1 cellular context compared by ENCODE assay signal in the genomic region with DNA sequence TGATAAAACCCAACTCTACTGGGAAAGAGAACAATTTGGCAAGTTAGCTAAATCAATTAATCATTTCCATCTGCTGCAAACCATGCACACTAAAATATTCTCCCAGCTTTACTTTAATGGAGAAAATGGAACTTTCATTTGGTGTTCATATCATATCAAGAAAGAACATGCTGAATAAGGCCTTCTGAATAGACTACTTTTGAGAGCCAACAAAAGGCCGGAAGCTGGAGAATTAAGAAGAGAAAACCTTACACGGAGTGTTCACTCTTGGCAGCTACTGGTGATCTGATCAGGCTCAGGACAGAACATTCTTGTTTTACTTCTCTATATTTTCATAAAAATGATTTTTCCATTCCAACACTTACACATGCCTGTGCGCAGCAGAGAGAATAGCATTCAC.
TF ChIP-seq lines count a peak whose summit lies in the region.

No MANE protein-coding gene starts in this region.

TF ChIP-seq in SK-N-SH, 30 proteins besides CTCF, POLR2A, EP300 and RAD21 (continued from another document):
- TF ChIP-seq, protein P1, sequence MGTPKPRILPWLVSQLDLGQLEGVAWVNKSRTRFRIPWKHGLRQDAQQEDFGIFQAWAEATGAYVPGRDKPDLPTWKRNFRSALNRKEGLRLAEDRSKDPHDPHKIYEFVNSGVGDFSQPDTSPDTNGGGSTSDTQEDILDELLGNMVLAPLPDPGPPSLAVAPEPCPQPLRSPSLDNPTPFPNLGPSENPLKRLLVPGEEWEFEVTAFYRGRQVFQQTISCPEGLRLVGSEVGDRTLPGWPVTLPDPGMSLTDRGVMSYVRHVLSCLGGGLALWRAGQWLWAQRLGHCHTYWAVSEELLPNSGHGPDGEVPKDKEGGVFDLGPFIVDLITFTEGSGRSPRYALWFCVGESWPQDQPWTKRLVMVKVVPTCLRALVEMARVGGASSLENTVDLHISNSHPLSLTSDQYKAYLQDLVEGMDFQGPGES (IDR thresholded peaks at IDR 0.05; ENCODE audit: low read depth, low read length), result no peak
- TF ChIP-seq TEAD4 (IDR thresholded peaks at IDR 0.05; ENCODE audit: borderline replicate concordance, insufficient read depth), result no peak
- TF ChIP-seq PBX3 (IDR thresholded peaks at IDR 0.05), result no peak
- no peak for TF ChIP-seq EZH2phosphoT487 (IDR thresholded peaks at IDR 0.05; ENCODE audit: borderline replicate concordance, low read depth)
- TF ChIP-seq MAX (IDR thresholded peaks at IDR 0.05; ENCODE audit: low read depth), result no peak
- no peak for TF ChIP-seq SIN3A (IDR thresholded peaks at IDR 0.05; ENCODE audit: borderline replicate concordance, low read depth, low read length)
- no peak for TF ChIP-seq RFX5 (IDR thresholded peaks at IDR 0.05; ENCODE audit: low read length)
- no peak for TF ChIP-seq TCF12 (IDR thresholded peaks at IDR 0.05)
- no peak for TF ChIP-seq USF2 (IDR thresholded peaks at IDR 0.05; ENCODE audit: borderline replicate concordance, low read depth, low read length)
- TF ChIP-seq, protein P2, sequence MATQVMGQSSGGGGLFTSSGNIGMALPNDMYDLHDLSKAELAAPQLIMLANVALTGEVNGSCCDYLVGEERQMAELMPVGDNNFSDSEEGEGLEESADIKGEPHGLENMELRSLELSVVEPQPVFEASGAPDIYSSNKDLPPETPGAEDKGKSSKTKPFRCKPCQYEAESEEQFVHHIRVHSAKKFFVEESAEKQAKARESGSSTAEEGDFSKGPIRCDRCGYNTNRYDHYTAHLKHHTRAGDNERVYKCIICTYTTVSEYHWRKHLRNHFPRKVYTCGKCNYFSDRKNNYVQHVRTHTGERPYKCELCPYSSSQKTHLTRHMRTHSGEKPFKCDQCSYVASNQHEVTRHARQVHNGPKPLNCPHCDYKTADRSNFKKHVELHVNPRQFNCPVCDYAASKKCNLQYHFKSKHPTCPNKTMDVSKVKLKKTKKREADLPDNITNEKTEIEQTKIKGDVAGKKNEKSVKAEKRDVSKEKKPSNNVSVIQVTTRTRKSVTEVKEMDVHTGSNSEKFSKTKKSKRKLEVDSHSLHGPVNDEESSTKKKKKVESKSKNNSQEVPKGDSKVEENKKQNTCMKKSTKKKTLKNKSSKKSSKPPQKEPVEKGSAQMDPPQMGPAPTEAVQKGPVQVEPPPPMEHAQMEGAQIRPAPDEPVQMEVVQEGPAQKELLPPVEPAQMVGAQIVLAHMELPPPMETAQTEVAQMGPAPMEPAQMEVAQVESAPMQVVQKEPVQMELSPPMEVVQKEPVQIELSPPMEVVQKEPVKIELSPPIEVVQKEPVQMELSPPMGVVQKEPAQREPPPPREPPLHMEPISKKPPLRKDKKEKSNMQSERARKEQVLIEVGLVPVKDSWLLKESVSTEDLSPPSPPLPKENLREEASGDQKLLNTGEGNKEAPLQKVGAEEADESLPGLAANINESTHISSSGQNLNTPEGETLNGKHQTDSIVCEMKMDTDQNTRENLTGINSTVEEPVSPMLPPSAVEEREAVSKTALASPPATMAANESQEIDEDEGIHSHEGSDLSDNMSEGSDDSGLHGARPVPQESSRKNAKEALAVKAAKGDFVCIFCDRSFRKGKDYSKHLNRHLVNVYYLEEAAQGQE (IDR thresholded peaks at IDR 0.05; ENCODE audit: low read depth, low read length), result no peak
- no peak for TF ChIP-seq GATA2 (CRISPR knock-in tag; IDR thresholded peaks at IDR 0.05)
- TF ChIP-seq GABPA (IDR thresholded peaks at IDR 0.05; ENCODE audit: low read depth), result no peak
